Comparison of ENCODE assay signal across 8 cellular contexts in the genomic region with DNA sequence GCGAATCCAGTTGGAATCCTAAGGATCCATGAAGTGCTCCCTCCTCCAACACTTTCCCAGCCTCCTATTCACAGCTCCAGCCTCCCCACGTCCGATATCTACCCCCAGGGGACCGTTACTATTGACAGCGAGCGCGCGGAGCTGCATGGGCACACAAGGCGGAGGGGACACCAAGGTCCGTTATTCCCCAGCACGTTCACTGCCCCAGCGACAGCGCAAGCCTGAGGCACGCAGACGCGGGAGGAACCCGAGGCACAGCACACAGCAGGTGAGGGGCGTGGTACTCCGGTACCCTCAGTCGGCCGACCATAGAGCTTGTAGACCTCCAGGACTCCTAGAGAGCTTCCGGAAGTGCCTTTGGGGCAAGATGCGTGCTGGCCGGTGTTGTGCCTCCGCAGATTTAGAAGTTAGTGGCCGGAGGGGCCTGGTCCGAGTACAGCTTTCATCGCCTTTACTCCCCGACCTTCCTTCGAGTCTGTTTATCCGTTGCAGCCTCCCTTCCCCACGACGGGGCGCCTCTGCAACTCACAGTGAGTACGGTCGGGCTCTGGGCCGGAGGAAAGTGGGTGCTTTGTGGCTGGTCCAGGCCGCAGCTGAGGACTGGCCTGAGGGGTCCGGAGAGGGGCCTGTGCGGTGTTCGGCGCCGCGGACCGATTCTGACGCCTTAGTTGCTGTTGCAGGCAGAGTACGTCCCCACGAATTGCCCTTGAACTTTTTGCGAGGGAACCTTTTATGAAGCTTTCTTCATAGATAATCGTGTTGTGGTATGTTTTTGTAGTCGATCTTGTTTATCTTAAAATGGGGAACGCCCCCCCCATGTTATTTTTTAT. TPM values are rescaled to one million over a fixed set of nuclear protein-coding genes. Genes with fewer than 3 reads are reported as not detected.
A peak's percentile ranks its signal among the peaks of the same experiment; 100 is the strongest.
DNase-seq lines count a peak whose midpoint lies in the region; ATAC-seq and TF ChIP-seq lines count a peak whose summit lies in the region.

TSS of gene ZKSCAN8 (plus strand) at position 384 of the 830 bp plus-strand sequence. CDS start 6,525 bp downstream, outside the sequence.

- WGBS in spleen, 5 donors, result 0 to 1% (median 1%) methylated on average over 40 to 52 of the region's 52 CpGs

- H3K4me3 Mint-ChIP-seq in activated B cell treated with CpG ODN at 0.5 μM for 24 hours (peak within 1 kb of the TSS; percentile 96), immature natural killer cell (peak within 1 kb of the TSS; percentile 96 to 99 (median 99))

- H3K4me1 ChIP-seq in spleen, result peaks cover 29 to 75% (median 54%) of the 10 kb centered on the region in 6 donors

- peak within 1 kb of the TSS; percentile 67 to 85 (median 74) for H3K4me3 ChIP-seq in spleen

- H3K27ac ChIP-seq in caudate nucleus (ENCODE audit: low read depth, low read length), result no peak within 1 kb of the TSS
- peak within 1 kb of the TSS; percentile 66 to 88 (median 82) for H3K27ac ChIP-seq in spleen

- peaks cover 0 to 29% (median 7%) of the 10 kb centered on the region in 6 donors for H3K36me3 ChIP-seq in spleen

- H3K4me1 Mint-ChIP-seq in activated B cell treated with CpG ODN at 0.5 μM for 24 hours, result peaks cover 68% of the 10 kb centered on the region
- H3K4me1 Mint-ChIP-seq in immature natural killer cell, result peaks cover 56 to 79% of the 10 kb centered on the region in 2 donors

- POLR2A ChIA-PET in activated B cell treated with CpG ODN at 0.5 μM for 24 hours (lab: Charles Lee), result interaction anchor here (0.5 to 8.6 kb wide), 39 partner anchors 10 to 1985 kb away, joined by 3 to 170 read pairs (median 5); partner anchors contain the start of genes ZKSCAN3, ZKSCAN4, ZNF165 and ZSCAN12

- TF ChIP-seq POLR2A in spleen (IDR thresholded peaks at IDR 0.05), result peak in 1 of 3 donors; percentile 29

- DNase-seq in AG09319 (ENCODE audit: extremely low read depth, low read depth) (peak; percentile 62), NCI-H345 treated with DMSO at 0.1 percent for 48 hours (lab: John Stamatoyannopoulos, UW; ENCODE audit: unreplicated experiment) (peak; percentile 92), activated B cell treated with CpG ODN at 0.5 μM for 24 hours (peak; percentile 66), caudate nucleus (lab: John Stamatoyannopoulos, UW) (peak in 60 of 61 donors; percentile 9 to 89 (median 68)), immature natural killer cell (peak; percentile 73 to 81 (median 78)), spleen (peak; percentile 93)

- CTCF ChIA-PET in activated B cell treated with CpG ODN at 0.5 μM for 24 hours (lab: Charles Lee), result interaction anchor here (0.6 to 4.4 kb wide), 5 partner anchors 86 to 475 kb away, joined by 3 to 23 read pairs (median 4); partner anchors contain the start of gene ZSCAN26

- intact Hi-C loops in activated B cell treated with CpG ODN at 0.5 μM for 24 hours (cut with micrococcal nuclease), result loop anchor here (1.0 kb wide), 5 partner anchors 17 to 454 kb away; partner anchors contain the start of genes ZKSCAN4, ZNF165, ZSCAN12 and ZSCAN16
- intact Hi-C loops in spleen (cut with DNase I; ENCODE audit: low total_unique reads), result no loop called here

- no peaks in the 10 kb centered on the region for H3K27me3 Mint-ChIP-seq in activated B cell treated with CpG ODN at 0.5 μM for 24 hours
- peaks cover 4 to 11% (median 4%) of the 10 kb centered on the region in 3 donors for H3K27me3 Mint-ChIP-seq in immature natural killer cell (ENCODE audit: low read depth in 3 of 3)

- ATAC-seq in GM19035 (IDR thresholded peaks at IDR 0.05; ENCODE audit: unreplicated experiment) (peak; percentile 83), HG03280 (IDR thresholded peaks at IDR 0.05; ENCODE audit: unreplicated experiment) (peak; percentile 80), activated B cell treated with CpG ODN at 0.5 μM for 24 hours (ENCODE audit: low read depth) (peak; percentile 69)

- no peaks in the 10 kb centered on the region for H3K27me3 ChIP-seq in spleen (replicated peaks in 1 of 7)

- H3K36me3 Mint-ChIP-seq in activated B cell treated with CpG ODN at 0.5 μM for 24 hours (ENCODE audit: low read depth) (peaks cover 47% of the 10 kb centered on the region), immature natural killer cell (peaks cover 5 to 8% (median 7%) of the 10 kb centered on the region in 3 donors)

- no peaks in the 10 kb centered on the region for H3K9me3 ChIP-seq in spleen

- H3K9me3 Mint-ChIP-seq in activated B cell treated with CpG ODN at 0.5 μM for 24 hours (no peaks in the 10 kb centered on the region), immature natural killer cell (no peaks in the 10 kb centered on the region)

- H3K27ac Mint-ChIP-seq in activated B cell treated with CpG ODN at 0.5 μM for 24 hours (peak within 1 kb of the TSS; percentile 93), immature natural killer cell (peak within 1 kb of the TSS; percentile 89 to 94 (median 92))

- TF ChIP-seq CTCF in AG09319 (IDR thresholded peaks at IDR 0.05; ENCODE audit: low read depth, low read length) (no peak), activated B cell treated with CpG ODN at 0.5 μM for 24 hours (IDR thresholded peaks at IDR 0.05) (no peak), spleen (IDR thresholded peaks at IDR 0.05 in 8 of 11, conservative IDR thresholded peaks at IDR 0.05 in 3 of 11) (no peak)

RNA-seq across cellular contexts. Expression of gene ZKSCAN8, which starts in this region (rescaled TPM):
- 38.9 and 40.2 TPM in 2 replicates for total RNA-seq in activated B cell treated with CpG ODN at 0.5 μM for 24 hours
- 1 to 10 TPM in 1 of 3 donors, under 1 TPM in 2; 0.22 to 1.8 (median 0.44) TPM for polyA plus RNA-seq in immature natural killer cell
- total RNA-seq in spleen, result 10 to 100 TPM; 22.2 to 33.0 (median 28.6) TPM
- 1 to 10 TPM; 3.1 to 4.4 (median 3.4) TPM for polyA plus RNA-seq in spleen
